Comparison of ENCODE assay signal across 8 cellular contexts in the genomic region with DNA sequence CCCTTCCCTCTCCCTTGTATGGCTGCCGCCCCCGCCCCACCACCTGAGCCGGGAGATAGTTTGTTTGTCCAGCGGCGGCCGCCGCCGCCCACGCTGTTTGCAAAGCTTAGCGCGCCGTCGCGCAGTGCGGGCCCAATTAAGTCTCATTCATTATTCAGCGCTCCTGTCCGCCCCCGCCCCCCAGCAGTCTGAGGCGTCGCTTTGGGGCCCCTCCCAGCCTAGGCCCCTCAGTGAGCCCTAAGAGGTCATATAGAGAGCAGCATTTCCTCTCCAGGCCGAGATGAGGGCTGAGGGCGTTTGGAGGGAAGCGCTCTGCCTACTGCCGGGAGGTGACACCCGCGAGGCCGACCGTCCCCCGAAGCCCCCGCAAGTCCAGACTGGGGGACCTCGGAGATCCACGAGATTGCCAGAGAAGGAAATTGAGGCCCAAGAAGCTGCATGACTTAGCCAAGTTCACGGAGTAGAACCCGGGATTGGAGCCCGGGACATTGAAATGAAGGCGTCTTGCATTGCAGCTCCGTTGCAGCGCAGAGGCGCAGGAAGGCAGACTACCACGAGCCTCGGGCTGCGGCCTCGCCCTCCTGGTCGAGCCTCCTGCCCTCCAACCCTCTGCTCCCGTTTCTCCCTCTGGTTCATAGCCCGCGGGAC. TPM values are rescaled to one million over a fixed set of nuclear protein-coding genes. Genes with fewer than 3 reads are reported as not detected.
DNase-seq lines count a peak whose midpoint lies in the region; ATAC-seq, FAIRE-seq and TF ChIP-seq lines count a peak whose summit lies in the region.

Gene DNAJC22, plus strand, starts transcription at position 230 of the 648 bp plus-strand sequence. CDS start 1,985 bp downstream, outside the sequence.

- H3K27me3 ChIP-seq in GM12878 (replicated peaks in 1 of 2; ENCODE audit: control insufficient read depth in 2 of 2, insufficient read depth in 2 of 2, low read length in 1 of 2) = peaks cover 16 to 27% of the 10 kb centered on the region in 2 experiments
- H3K27me3 ChIP-seq in thymus (ENCODE audit: control insufficient read depth, insufficient read depth) = peaks cover 77% of the 10 kb centered on the region

- 6% methylated on average over 39 of the region's 47 CpGs for WGBS in GM12878 (ENCODE audit: insufficient coverage, insufficient replicate concordance, low lambda C conversion rate, missing lambda C conversion rate)
- 1 to 2% methylated on average over 43 to 45 of the region's 47 CpGs for WGBS in lower leg skin, 2 donors
- 3% methylated on average over 47 of the region's 47 CpGs for WGBS in thymus

- POLR2A ChIA-PET in GM12878 (lab: Charles Lee) = interaction anchor here (0.6 to 2.0 kb wide), 3 partner anchors 20 to 76 kb away, joined by 4 to 10 read pairs (median 5); partner anchors contain the start of gene SPATS2

- H3K27ac ChIP-seq in GM12878 (ENCODE audit: control insufficient read depth, insufficient read depth) (no peak within 1 kb of the TSS), thymus (ENCODE audit: low read depth) (no peak within 1 kb of the TSS)

- peak; percentile 78 for DNase-seq in NCI-H748 (lab: John Stamatoyannopoulos, UW; ENCODE audit: unreplicated experiment)
- DNase-seq in NCI-H748 treated with DMSO at 0.1 percent for 48 hours (lab: John Stamatoyannopoulos, UW) = no peak
- DNase-seq in NCI-H510A (lab: John Stamatoyannopoulos, UW) = peak; percentile 25
- DNase-seq in GM12878 (ENCODE audit: low read depth, low spot score) = no peak
- peak in 1 of 2 donors; percentile 87 for DNase-seq in lower leg skin (ENCODE audit: low spot score in 2 of 2)
- no peak for DNase-seq in RKO (ENCODE audit: low spot score)

- TF ChIP-seq CTCF in GM12878 (IDR thresholded peaks at IDR 0.05 in 2 of 3, conservative IDR thresholded peaks at IDR 0.05 in 1 of 3; ENCODE audit: control insufficient read depth in 2 of 3, extremely low read depth in 1 of 3, insufficient read depth in 1 of 3, low read depth in 3 of 3, low read length in 3 of 3) = no peak
- TF ChIP-seq CTCF in lower leg skin (IDR thresholded peaks at IDR 0.05) = no peak

- in situ Hi-C loops in GM12878 (cut with MboI) = no loop called here

- CTCF ChIA-PET in GM12878 (lab: Yijun Ruan, JAX) = interaction anchor here (0.6 to 9.5 kb wide), 23 partner anchors 11 to 464 kb away, joined by 3 to 231 read pairs (median 4); partner anchors contain the start of genes FAM186B, PRPH, SPATS2 and TROAP

- ATAC-seq in GM12878 (peak; percentile 22), GM21515 (IDR thresholded peaks at IDR 0.05; ENCODE audit: unreplicated experiment) (no peak)

- RAD21 ChIA-PET in GM12878 (lab: Charles Lee; ENCODE audit: unreplicated experiment) = interaction anchor here (0.5 to 4.5 kb wide), 12 partner anchors 12 to 768 kb away, joined by 3 to 54 read pairs (median 4); no protein-coding TSS in a partner anchor

- H3K36me3 ChIP-seq in GM12878 (ENCODE audit: control insufficient read depth in 2 of 2, insufficient read depth in 2 of 2, low read length in 1 of 2) (no peaks in the 10 kb centered on the region), thymus (ENCODE audit: control insufficient read depth, insufficient read depth) (no peaks in the 10 kb centered on the region)

- no TSS peak for BruUV-seq in GM12878 (replicated peaks; lab: Mats Ljungman, UMichigan)

- H3K79me2 ChIP-seq in GM12878 (ENCODE audit: control insufficient read depth, insufficient read depth, low read length) = no peaks in the 10 kb centered on the region

- peak within 1 kb of the TSS; percentile 97 for H3K4me2 ChIP-seq in GM12878 (ENCODE audit: control insufficient read depth, insufficient read depth)

- TF ChIP-seq POLR2A in GM12878 (IDR thresholded peaks at IDR 0.05; ENCODE audit: low read depth, low read length) (no peak), lower leg skin (IDR thresholded peaks at IDR 0.05) (no peak)

- TF ChIP-seq RAD21 in GM12878 (IDR thresholded peaks at IDR 0.05; ENCODE audit: insufficient read depth, low read depth, low read length) = no peak

- H3K4me1 ChIP-seq in GM12878 (ENCODE audit: control insufficient read depth, insufficient read depth, low read length) (peaks cover 38% of the 10 kb centered on the region), thymus (ENCODE audit: control insufficient read depth, insufficient read depth, low read length) (peaks cover 16% of the 10 kb centered on the region)

- H2AFZ ChIP-seq in GM12878 (ENCODE audit: control insufficient read depth, low read depth, low read length) = peak within 1 kb of the TSS; percentile 61

- H3K4me3 ChIP-seq in GM12878 (peak within 1 kb of the TSS; percentile 49), lower leg skin (ENCODE audit: low read depth, poor library complexity, severe bottlenecking) (peak within 1 kb of the TSS; percentile 4), thymus (ENCODE audit: low read length) (peak within 1 kb of the TSS; percentile 31)

- TF ChIP-seq EP300 in GM12878 (IDR thresholded peaks at IDR 0.05; ENCODE audit: borderline replicate concordance in 1 of 2, control insufficient read depth in 1 of 2, low read depth in 2 of 2, low read length in 2 of 2) = no peak

- no peak for FAIRE-seq in GM12878 (lab: Jason Lieb, UNC)

- H3K9ac ChIP-seq in GM12878 (ENCODE audit: control insufficient read depth, insufficient read depth, low read length) = no peak within 1 kb of the TSS; the same call in 1 of the 2 replicates

- H3K9me3 ChIP-seq in GM12878 (replicated peaks; ENCODE audit: control insufficient read depth, insufficient read depth, low read length) (no peaks in the 10 kb centered on the region), thymus (ENCODE audit: control insufficient read depth) (peaks cover 1% of the 10 kb centered on the region)

- intact Hi-C loops in GM12878 (cut with micrococcal nuclease; ENCODE audit: unreplicated experiment) (no loop called here), lower leg skin (cut with DNase I; ENCODE audit: low total_unique reads) (no loop called here)

- no peaks in the 10 kb centered on the region; the same call in 1 of the 2 replicates for H4K20me1 ChIP-seq in GM12878 (ENCODE audit: control insufficient read depth, insufficient read depth)

- SMC1A ChIA-PET in GM12878 (lab: Charles Lee; ENCODE audit: uncharacterized antibody, unreplicated experiment) = interaction anchor here (0.9 to 4.5 kb wide), 7 partner anchors 11 to 168 kb away, joined by 3 to 30 read pairs (median 5); partner anchors contain the start of gene TROAP

TF ChIP-seq in GM12878, 131 proteins besides CTCF, POLR2A, EP300 and RAD21 (continues in another document):
- TF ChIP-seq YY1 (IDR thresholded peaks at IDR 0.05; ENCODE audit: low read depth, low read length) = no peak
- TF ChIP-seq PBX3 (IDR thresholded peaks at IDR 0.05; ENCODE audit: insufficient replicate concordance, low read depth, low read length) = no peak
- no peak for TF ChIP-seq NR2C2 (IDR thresholded peaks at IDR 0.05; ENCODE audit: borderline replicate concordance, control insufficient read depth, insufficient read length, low read depth)
- TF ChIP-seq EGR1 (IDR thresholded peaks at IDR 0.05; ENCODE audit: borderline replicate concordance in 1 of 2, low read depth in 2 of 2, low read length in 2 of 2) = peak in 1 of 2 experiments; percentile 87; a peak in 2 of 3 replicates
- TF ChIP-seq BACH1 (IDR thresholded peaks at IDR 0.05; ENCODE audit: borderline replicate concordance) = no peak
- 0 out of 2 replicates have a peak, but pooled peaks have one; percentile 30 for TF ChIP-seq NR2F1 (conservative IDR thresholded peaks at IDR 0.05)
- TF ChIP-seq FOXK2 (IDR thresholded peaks at IDR 0.05) = no peak
- no peak for TF ChIP-seq HSF1 (IDR thresholded peaks at IDR 0.05; ENCODE audit: low read depth, low read length)
- TF ChIP-seq WRNIP1 (IDR thresholded peaks at IDR 0.05; ENCODE audit: borderline replicate concordance, low read depth, low read length) = no peak
- peak; percentile 100 for TF ChIP-seq SUZ12 (IDR thresholded peaks at IDR 0.05; ENCODE audit: unreplicated experiment)

RNA-seq across cellular contexts. Expression of gene DNAJC22, which starts in this region (rescaled TPM):
- total RNA-seq in GM12878 (2013; cell fraction: nucleolus; rRNA removed) = 1.1 and 1.2 TPM in 2 replicates
- total RNA-seq in GM12878 (2014; rRNA removed) (0.05 and 0.11 TPM in 2 replicates), GM12878 (2014; rRNA removed; fragmentation: Illumina TruSeq; extraction: Trizol) (0.09 TPM in 2 replicates), GM12878 (2021) (0.15 and 0.19 TPM in 2 replicates), lower leg skin (under 1 TPM; 0.21 to 0.52 (median 0.35) TPM)
- polyA plus RNA-seq in GM12878 (2011; ENCODE audit: low read depth) = not detected
- polyA plus RNA-seq in GM12878 (2011; rRNA removed) (0.61 and 0.82 TPM in 2 replicates), GM12878 (2014; fragmentation: Illumina TruSeq; extraction: Trizol) (0.06 and 0.10 TPM in 2 replicates), GM12878 (2014; fragmentation: Nextera tagmentation; extraction: Ambion mirVana) (not detected), GM12878 (2014; rRNA removed) (0.20 and 0.44 TPM in 2 replicates), GM12878 (2016; fragmentation: Nextera tagmentation; extraction: Ambion mirVana) (under 1 TPM in 1 of 2 experiments, not detected in 1; 0.13 TPM), thymus (0.27 TPM)
- 0.75 and 1.2 TPM in 2 replicates for polyA plus RNA-seq in GM12878 (2011; cell fraction: cytosol; rRNA removed)
- 1.3 and 1.5 TPM in 2 replicates for polyA plus RNA-seq in GM12878 (2011; cell fraction: nucleus; rRNA removed)
- 0.08 and 0.19 TPM in 2 replicates for polyA plus RNA-seq in GM12878 (2012)
- polyA minus RNA-seq in GM12878 (2011; rRNA and poly(A)+ RNA removed) = 0.44 and 0.77 TPM in 2 replicates
- polyA minus RNA-seq in GM12878 (2011; cell fraction: cytosol; rRNA and poly(A)+ RNA removed) = not detected in 2 replicates
- 0.57 and 0.60 TPM in 2 replicates for polyA minus RNA-seq in GM12878 (2011; cell fraction: nucleus; rRNA and poly(A)+ RNA removed)

Comparison
In these comparisons a context has a peak if more than half of its experiments do, and no peak if none do; other contexts are left out.
1. DNase-seq: peak in NCI-H748 (single experiment) and NCI-H510A (single experiment); none in NCI-H748 treated with DMSO at 0.1 percent for 48 hours (single experiment), GM12878 (single experiment) and RKO (single experiment).
2. Peak in every context shown above with its lines, with median percentiles within 50 percentile points of each other: H3K4me3 ChIP-seq.